In genomic region chr4:2067446-2068197, GRCh38 we compare ENCODE assay signal across 1 cellular context.
TF ChIP-seq lines count a peak whose summit lies in the region.

No MANE protein-coding gene starts in this region.

TF ChIP-seq in SK-N-SH treated with all-trans-retinoic acid at 6 μM for 48 hours, 23 proteins besides CTCF, POLR2A, EP300 and RAD21 (continued from another document):
- TF ChIP-seq ZNF8 (CRISPR knock-in tag; IDR thresholded peaks at IDR 0.05) = no peak
TF ChIP-seq in SK-N-SH treated with all-trans-retinoic acid at 6 μM for 48 hours: peak in this region for 0.
